14 cellular contexts compared by ENCODE assay signal in the genomic region with DNA sequence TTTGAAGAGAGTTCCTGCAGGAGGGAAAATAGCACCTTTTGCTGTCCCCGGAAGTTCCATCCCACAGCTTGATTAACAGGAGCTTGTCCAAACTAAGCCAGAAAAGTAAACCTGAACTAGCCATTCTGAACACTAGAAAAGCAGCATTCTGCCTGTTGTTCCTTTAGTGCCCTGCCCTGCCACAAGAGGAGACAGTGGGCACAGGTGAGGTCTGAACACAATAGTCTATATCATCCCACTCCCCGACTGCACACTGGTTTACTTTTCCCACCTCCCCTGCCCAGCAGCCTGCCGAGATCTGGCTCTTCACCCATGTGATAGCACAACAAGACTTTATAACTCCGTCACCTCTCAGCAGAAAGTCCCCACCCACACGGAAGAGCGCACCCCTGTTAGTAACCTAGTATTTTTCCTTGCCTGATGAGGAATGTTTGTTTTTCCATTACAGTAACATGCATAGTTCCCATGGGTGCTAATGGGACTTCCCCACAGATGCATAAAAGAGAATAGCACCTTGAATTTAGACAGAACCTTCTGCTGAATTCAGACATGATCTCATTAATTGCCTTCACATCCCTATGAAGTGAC. TPM values are rescaled to one million over a fixed set of nuclear protein-coding genes. Genes with fewer than 3 reads are reported as not detected.
A peak's percentile ranks its signal among the peaks of the same experiment; 100 is the strongest.
DNase-seq lines count a peak whose midpoint lies in the region; ATAC-seq and TF ChIP-seq lines count a peak whose summit lies in the region.
"Had no signal": no experiment of that assay in that cellular context is flagged by ENCODE, and none has a peak within 500 bp of the region (broad histone marks: within the 10 kb centered on the region; RNA-seq: fewer than 3 reads in every experiment).

No MANE protein-coding gene starts in this region.

- no peak overlapping the region for H3K4me3 ChIP-seq in Caco-2 (ENCODE audit: low read depth, low read length)
- H3K4me3 ChIP-seq in body of pancreas = no peak overlapping the region
- H3K4me3 ChIP-seq: upper lobe of left lung had no signal

- no TSS peak for BruUV-seq in Caco-2 (replicated peaks; lab: Mats Ljungman, UMichigan)

- POLR2A ChIA-PET in Caco-2 (lab: Charles Lee) = no interaction called here

- TF ChIP-seq POLR2A in body of pancreas (IDR thresholded peaks at IDR 0.05) = no peak

- no peak for DNase-seq in Caco-2
- peak in 1 of 4 donors; percentile 2 for DNase-seq in body of pancreas
- no peak for DNase-seq in cardiac septum (ENCODE audit: low spot score)
- DNase-seq in Right ventricle myocardium inferior (ENCODE audit: missing footprints) = no peak
- DNase-seq in SW 1271 (lab: John Stamatoyannopoulos, UW) = no peak
- no peak for DNase-seq in cerebellar nuclear complex (lab: John Stamatoyannopoulos, UW)
- DNase-seq: activated T-cell treated with anti-CD3 and anti-CD28 coated beads, Interleukin-2, amount 50 U/mL, for 4 hours; right cardiac atrium; upper lobe of left lung had no signal

- H3K27me3 Mint-ChIP-seq in Caco-2 (ENCODE audit: insufficient read depth, unreplicated experiment) = no peaks in the 10 kb centered on the region

- no peak overlapping the region for H3K4me3 Mint-ChIP-seq in Caco-2 (ENCODE audit: unreplicated experiment)
- H3K4me3 Mint-ChIP-seq: activated T-cell treated with anti-CD3 and anti-CD28 coated beads, Interleukin-2, amount 50 U/mL, for 4 hours; IgD-negative memory B cell had no signal

- no peaks in the 10 kb centered on the region for H3K36me3 ChIP-seq in Caco-2 (ENCODE audit: control insufficient read depth, insufficient read depth, low read length)
- H3K36me3 ChIP-seq in body of pancreas (replicated peaks in 1 of 2; ENCODE audit: insufficient read depth in 1 of 2, low read depth in 2 of 2) = no peaks in the 10 kb centered on the region
- H3K36me3 ChIP-seq: upper lobe of left lung had no signal

- H3K4me1 Mint-ChIP-seq in Caco-2 (ENCODE audit: low read depth, unreplicated experiment) = peaks cover 7% of the 10 kb centered on the region

- TF ChIP-seq CTCF in Caco-2 (IDR thresholded peaks at IDR 0.05; ENCODE audit: insufficient read depth in 1 of 2, low read depth in 1 of 2, low read length in 1 of 2, severe bottlenecking in 1 of 2, unreplicated experiment in 1 of 2) (peak in 1 of 2 experiments; percentile 3), body of pancreas (IDR thresholded peaks at IDR 0.05) (no peak)

- H3K4me1 ChIP-seq in Caco-2 = no peaks in the 10 kb centered on the region
- H3K4me1 ChIP-seq in body of pancreas = no peaks in the 10 kb centered on the region
- H3K4me1 ChIP-seq: upper lobe of left lung had no signal

- intact Hi-C loops in Caco-2 (cut with micrococcal nuclease; ENCODE audit: unreplicated experiment) (no loop called here), body of pancreas (cut with DNase I) (no loop called here), cardiac septum (cut with DNase I) (no loop called here), Right ventricle myocardium inferior (cut with DNase I) (no loop called here)

- H3K9me3 ChIP-seq in Caco-2 (no peaks in the 10 kb centered on the region), body of pancreas (no peaks in the 10 kb centered on the region)
- H3K9me3 ChIP-seq: upper lobe of left lung had no signal

- no peak overlapping the region for H3K27ac ChIP-seq in body of pancreas
- H3K27ac ChIP-seq: RWPE1, upper lobe of left lung had no signal

- CTCF ChIA-PET in Caco-2 (lab: Charles Lee) = no interaction called here

- H3K9me3 Mint-ChIP-seq in Caco-2 (ENCODE audit: unreplicated experiment) = no peaks in the 10 kb centered on the region
- H3K9me3 Mint-ChIP-seq: activated T-cell treated with anti-CD3 and anti-CD28 coated beads, Interleukin-2, amount 50 U/mL, for 4 hours had no signal

- H3K36me3 Mint-ChIP-seq in Caco-2 (ENCODE audit: insufficient read depth, unreplicated experiment) = no peaks in the 10 kb centered on the region

- 39 to 49% methylated on average over 6 of the region's 6 CpGs for WGBS in body of pancreas, 2 donors

- H3K27ac Mint-ChIP-seq in Caco-2 (ENCODE audit: unreplicated experiment) = peak overlapping the region; percentile 67
- H3K27ac Mint-ChIP-seq: IgD-negative memory B cell had no signal

- ATAC-seq in GM18868 (IDR thresholded peaks at IDR 0.05; ENCODE audit: unreplicated experiment) (peak; percentile 89), HG02973 (IDR thresholded peaks at IDR 0.05; ENCODE audit: unreplicated experiment) (peak; percentile 88), body of pancreas (peak; percentile 33), Right ventricle myocardium inferior (no peak)
- ATAC-seq: right cardiac atrium had no signal

- H3K27me3 ChIP-seq in Caco-2 (replicated peaks; ENCODE audit: control insufficient read depth, insufficient read depth, low read length) (no peaks in the 10 kb centered on the region), body of pancreas (no peaks in the 10 kb centered on the region)
- H3K27me3 ChIP-seq: upper lobe of left lung had no signal

RNA-seq across cellular contexts. Expression of a gene that starts 59.7 kb away (rescaled TPM):
- 6.3 and 8.7 TPM in 2 replicates for total RNA-seq in Caco-2 (2022)
- not detected for total RNA-seq in body of pancreas
- 0.54 TPM for total RNA-seq in cardiac septum
- 0.43 TPM for total RNA-seq in Right ventricle myocardium inferior
- total RNA-seq: endothelial cell of umbilical vein had no signal
